Comparison of ENCODE assay signal across 15 cellular contexts in the genomic region with DNA sequence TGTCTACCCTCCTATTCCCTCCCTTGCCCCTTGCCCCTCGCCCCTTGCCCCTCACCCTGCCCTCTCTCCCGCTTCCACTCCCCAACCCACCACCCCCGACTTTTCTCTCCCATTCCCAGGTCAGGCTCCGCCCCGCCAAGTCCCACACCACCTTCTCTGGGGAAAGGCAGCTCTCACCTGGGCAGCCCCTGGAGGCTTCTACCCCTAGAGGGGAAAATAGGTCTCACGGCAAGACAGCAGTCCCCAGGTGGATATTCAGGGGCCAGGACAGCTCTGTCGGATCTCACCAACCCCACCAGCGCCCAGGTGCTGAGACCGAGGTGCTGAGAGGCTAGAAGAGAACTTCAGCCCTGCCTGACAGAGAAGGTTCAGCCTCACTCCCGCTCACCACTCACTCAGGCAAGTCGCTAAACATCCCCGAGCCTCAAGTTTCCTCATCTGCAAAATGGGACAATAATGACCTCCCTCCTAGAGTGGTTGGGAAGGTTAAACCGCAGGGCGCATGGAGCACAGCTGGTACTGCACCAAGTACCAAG. TPM values are rescaled to one million over a fixed set of nuclear protein-coding genes. Genes with fewer than 3 reads are reported as not detected.
DNase-seq lines count a peak whose midpoint lies in the region; ATAC-seq and TF ChIP-seq lines count a peak whose summit lies in the region.
"Had no signal": no experiment of that assay in that cellular context is flagged by ENCODE, and none has a peak within 500 bp of the region (broad histone marks: within the 10 kb centered on the region; RNA-seq: fewer than 3 reads in every experiment).

No MANE protein-coding gene starts in this region.

- intact Hi-C loops in natural killer cell (cut with micrococcal nuclease): no loop called here

- DNase-seq in T-helper 2 cell treated with Interferon-gamma antibody and Interleukin-4, amounts not matched to agents 5 μg/mL and 100 μg/mL, for 36 hours (ENCODE audit: low spot score): no peak
- no peak for DNase-seq in T-helper 2 cell
- DNase-seq in H7: peak; percentile 76
- DNase-seq in activated naive CD8-positive, alpha-beta T cell treated with anti-CD3 and anti-CD28 coated beads for 36 hours: no peak
- DNase-seq in natural killer cell: no peak
- no peak for DNase-seq in NCI-H187 treated with DMSO at 0.1 percent for 48 hours (lab: John Stamatoyannopoulos, UW)
- DNase-seq in NOMO-1 treated with DMSO at 0.1 percent for 48 hours (lab: John Stamatoyannopoulos, UW; ENCODE audit: unreplicated experiment): no peak
- DNase-seq: 8988T; COR-L47; NCI-H1436; NCI-H446; stimulated activated CD4-positive, alpha-beta T cell treated with anti-CD3 and anti-CD28 coated beads, Interleukin-12 subunit alpha, Interleukin-12 subunit beta, amount 100 ng/mL, for 4 hours had no signal

- H3K4me3 ChIP-seq in H7 (ENCODE audit: insufficient read depth, low read depth, low read length): no peak overlapping the region

- peaks cover 29% of the 10 kb centered on the region for H3K27me3 Mint-ChIP-seq in T-helper 2 cell treated with Interferon-gamma antibody and Interleukin-4, amounts not matched to agents 5 μg/mL and 100 μg/mL, for 36 hours (ENCODE audit: low read depth)
- H3K27me3 Mint-ChIP-seq in activated naive CD8-positive, alpha-beta T cell treated with anti-CD3 and anti-CD28 coated beads for 36 hours: no peaks in the 10 kb centered on the region
- H3K27me3 Mint-ChIP-seq in natural killer cell (ENCODE audit: low read depth in 2 of 2): peaks cover under 1 to 10% of the 10 kb centered on the region in 2 donors

- peaks cover 98% of the 10 kb centered on the region for H3K27me3 ChIP-seq in H7 (ENCODE audit: control insufficient read depth, insufficient read depth, low read length)
- H3K27me3 ChIP-seq: body of pancreas had no signal

- peak overlapping the region; percentile 41 for H3K27ac Mint-ChIP-seq in T-helper 2 cell treated with Interferon-gamma antibody and Interleukin-4, amounts not matched to agents 5 μg/mL and 100 μg/mL, for 36 hours
- no peak overlapping the region for H3K27ac Mint-ChIP-seq in activated naive CD8-positive, alpha-beta T cell treated with anti-CD3 and anti-CD28 coated beads for 36 hours
- H3K27ac Mint-ChIP-seq in natural killer cell: peak overlapping the region; percentile 10 to 80

- peak overlapping the region; percentile 77 for H3K4me3 Mint-ChIP-seq in T-helper 2 cell treated with Interferon-gamma antibody and Interleukin-4, amounts not matched to agents 5 μg/mL and 100 μg/mL, for 36 hours
- H3K4me3 Mint-ChIP-seq in activated naive CD8-positive, alpha-beta T cell treated with anti-CD3 and anti-CD28 coated beads for 36 hours: peak overlapping the region; percentile 68
- H3K4me3 Mint-ChIP-seq in natural killer cell: peak overlapping the region; percentile 90

- H3K9me3 Mint-ChIP-seq in T-helper 2 cell treated with Interferon-gamma antibody and Interleukin-4, amounts not matched to agents 5 μg/mL and 100 μg/mL, for 36 hours: no peaks in the 10 kb centered on the region
- H3K9me3 Mint-ChIP-seq in activated naive CD8-positive, alpha-beta T cell treated with anti-CD3 and anti-CD28 coated beads for 36 hours: no peaks in the 10 kb centered on the region
- no peaks in the 10 kb centered on the region for H3K9me3 Mint-ChIP-seq in natural killer cell

- no peaks in the 10 kb centered on the region for H3K36me3 ChIP-seq in H7 (replicated peaks; ENCODE audit: control insufficient read depth, insufficient read depth, low read length)
- H3K36me3 ChIP-seq: prostate gland had no signal

- H3K4me1 Mint-ChIP-seq in T-helper 2 cell treated with Interferon-gamma antibody and Interleukin-4, amounts not matched to agents 5 μg/mL and 100 μg/mL, for 36 hours (ENCODE audit: low read depth): peaks cover 25% of the 10 kb centered on the region
- peaks cover 30% of the 10 kb centered on the region for H3K4me1 Mint-ChIP-seq in activated naive CD8-positive, alpha-beta T cell treated with anti-CD3 and anti-CD28 coated beads for 36 hours
- H3K4me1 Mint-ChIP-seq in natural killer cell: peaks cover 32 to 49% of the 10 kb centered on the region in 2 donors

- ATAC-seq in natural killer cell: no peak
- ATAC-seq in HG02610 (IDR thresholded peaks at IDR 0.05; ENCODE audit: unreplicated experiment): no peak

- peaks cover 4% of the 10 kb centered on the region for H3K36me3 Mint-ChIP-seq in T-helper 2 cell treated with Interferon-gamma antibody and Interleukin-4, amounts not matched to agents 5 μg/mL and 100 μg/mL, for 36 hours (ENCODE audit: low read depth)
- H3K36me3 Mint-ChIP-seq in activated naive CD8-positive, alpha-beta T cell treated with anti-CD3 and anti-CD28 coated beads for 36 hours: peaks cover 2% of the 10 kb centered on the region
- no peaks in the 10 kb centered on the region for H3K36me3 Mint-ChIP-seq in natural killer cell

- no peak for TF ChIP-seq CTCF in natural killer cell (IDR thresholded peaks at IDR 0.05)

RNA-seq across cellular contexts. Expression of gene ERFL, which starts 1.4 kb away (rescaled TPM):
- 0.15 TPM in 1 of 2 replicates, not detected in the other for total RNA-seq in H7 (2014; rRNA removed; shearing (Covaris generic))
- total RNA-seq in activated naive CD8-positive, alpha-beta T cell treated with anti-CD3 and anti-CD28 coated beads for 36 hours: 1 to 10 TPM; 1.1 to 1.2 TPM
- 1 to 10 TPM; 1.1 to 2.1 (median 1.5) TPM for total RNA-seq in natural killer cell
- total RNA-seq: body of pancreas had no signal

RNA-seq across cellular contexts. Expression of gene RABAC1, which starts 29.5 kb away (rescaled TPM):
- total RNA-seq in H7 (2014; rRNA removed; shearing (Covaris generic)): 140 and 163 TPM in 2 replicates
- 10 to 100 TPM; 46.9 to 50.7 TPM for total RNA-seq in activated naive CD8-positive, alpha-beta T cell treated with anti-CD3 and anti-CD28 coated beads for 36 hours
- 10 to 100 TPM; 76.8 to 100.0 (median 78.4) TPM for total RNA-seq in natural killer cell

RNA-seq across cellular contexts. Expression of gene ARHGEF1, which starts 46.6 kb away (rescaled TPM):
- 34.3 and 40.7 TPM in 2 replicates for total RNA-seq in H7 (2014; rRNA removed; shearing (Covaris generic))
- 100 to 1,000 TPM; 285 to 295 TPM for total RNA-seq in activated naive CD8-positive, alpha-beta T cell treated with anti-CD3 and anti-CD28 coated beads for 36 hours
- 1,000 to 10,000 TPM; 1,177 to 1,409 (median 1,354) TPM for total RNA-seq in natural killer cell

RNA-seq across cellular contexts. Expression of gene CD79A, which starts 52.5 kb away (rescaled TPM):
- 0.55 TPM in 1 of 2 replicates, not detected in the other for total RNA-seq in H7 (2014; rRNA removed; shearing (Covaris generic))
- 10 to 100 TPM; 28.8 to 32.2 TPM for total RNA-seq in activated naive CD8-positive, alpha-beta T cell treated with anti-CD3 and anti-CD28 coated beads for 36 hours
- total RNA-seq in natural killer cell: 10 to 100 TPM in 1 of 3 donors, 1 to 10 TPM in 2; 5.6 to 35.5 (median 6.0) TPM
- total RNA-seq: body of pancreas had no signal
